In genomic region chr3:157103280-157103679, GRCh38 we compare ENCODE assay signal across 9 cellular contexts. TPM values are rescaled to one million over a fixed set of nuclear protein-coding genes. Genes with fewer than 3 reads are reported as not detected.
DNase-seq lines count a peak whose midpoint lies in the region; TF ChIP-seq lines count a peak whose summit lies in the region.
"Had no signal": no experiment of that assay in that cellular context is flagged by ENCODE, and none has a peak within 500 bp of the region (broad histone marks: within the 10 kb centered on the region; RNA-seq: fewer than 3 reads in every experiment).

No MANE protein-coding gene starts in this region.

- H3K4me3 Mint-ChIP-seq in activated T-cell treated with anti-CD3 and anti-CD28 coated beads, Interleukin-2, amount 50 U/mL, for 24 hours, result no peak overlapping the region
- H3K4me3 Mint-ChIP-seq in IgD-negative memory B cell, result peak overlapping the region in 3 of 4 donors; percentile 54 to 84 (median 65)

- H3F3A ChIP-seq in GM23248 (ENCODE audit: insufficient read depth), result peaks cover 12% of the 10 kb centered on the region

- H3K4me1 Mint-ChIP-seq in activated T-cell treated with anti-CD3 and anti-CD28 coated beads, Interleukin-2, amount 50 U/mL, for 24 hours (ENCODE audit: low read depth), result peaks cover 49% of the 10 kb centered on the region
- peaks cover 28 to 31% (median 28%) of the 10 kb centered on the region in 3 donors for H3K4me1 Mint-ChIP-seq in IgD-negative memory B cell

- no peaks in the 10 kb centered on the region for H3K9me2 ChIP-seq in GM23248 (ENCODE audit: insufficient read depth)

- no peaks in the 10 kb centered on the region for H4K20me1 ChIP-seq in GM23248 (ENCODE audit: insufficient read depth)

- no peaks in the 10 kb centered on the region for H3K27me3 Mint-ChIP-seq in activated T-cell treated with anti-CD3 and anti-CD28 coated beads, Interleukin-2, amount 50 U/mL, for 24 hours
- no peaks in the 10 kb centered on the region for H3K27me3 Mint-ChIP-seq in IgD-negative memory B cell

- DNase-seq in activated T-cell treated with anti-CD3 and anti-CD28 coated beads, Interleukin-2, amount 50 U/mL, for 24 hours, result no peak
- DNase-seq in activated T-cell treated with anti-CD3 and anti-CD28 coated beads for 4 hours, result no peak
- DNase-seq in GM23248, result no peak
- DNase-seq in NCI-H146 treated with DMSO at 0.1 percent for 48 hours (lab: John Stamatoyannopoulos, UW; ENCODE audit: unreplicated experiment), result no peak
- no peak for DNase-seq in NCI-H2227 treated with DMSO at 0.1 percent for 48 hours (lab: John Stamatoyannopoulos, UW)
- DNase-seq in activated effector memory CD4-positive, alpha-beta T cell treated with Interleukin-2 at 50 U/mL for 16 hours, result no peak
- DNase-seq: activated CD4-positive, alpha-beta T cell treated with anti-CD3 and anti-CD28 coated beads for 1 hour had no signal

- H3K36me3 ChIP-seq in GM23248 (ENCODE audit: low read depth), result no peaks in the 10 kb centered on the region
- no peaks in the 10 kb centered on the region for H3K36me3 ChIP-seq in parathyroid adenoma (ENCODE audit: control insufficient read depth, insufficient read depth, low read length)

- no peaks in the 10 kb centered on the region for H3K9me3 Mint-ChIP-seq in activated T-cell treated with anti-CD3 and anti-CD28 coated beads, Interleukin-2, amount 50 U/mL, for 24 hours
- H3K9me3 Mint-ChIP-seq in IgD-negative memory B cell, result peaks cover 0 to 2% (median 0%) of the 10 kb centered on the region in 3 donors

- no peaks in the 10 kb centered on the region for H3K27me3 ChIP-seq in GM23248 (replicated peaks; ENCODE audit: insufficient read depth)
- no peaks in the 10 kb centered on the region for H3K27me3 ChIP-seq in parathyroid adenoma (ENCODE audit: control insufficient read depth, insufficient read depth, low read length)

- 26 to 40% methylated on average over 2 of the region's 2 CpGs for WGBS in GM23248 (ENCODE audit: low coverage in 1 of 2, low lambda C conversion rate in 2 of 2, missing lambda C conversion rate in 2 of 2), 2 experiments

- H3K9me3 ChIP-seq in GM23248 (ENCODE audit: low read depth) (no peaks in the 10 kb centered on the region), parathyroid adenoma (ENCODE audit: control insufficient read depth, low read length) (no peaks in the 10 kb centered on the region)

- TF ChIP-seq CTCF in parathyroid adenoma (IDR thresholded peaks at IDR 0.05), result no peak

- H3K79me2 ChIP-seq in GM23248 (ENCODE audit: insufficient read depth) (no peaks in the 10 kb centered on the region), parathyroid adenoma (no peaks in the 10 kb centered on the region)

- H2AFZ ChIP-seq in GM23248 (peak overlapping the region; percentile 36; the same call in 1 of the 2 replicates), parathyroid adenoma (peak overlapping the region; percentile 55)

- peak overlapping the region; percentile 34 for H3K27ac Mint-ChIP-seq in activated T-cell treated with anti-CD3 and anti-CD28 coated beads, Interleukin-2, amount 50 U/mL, for 24 hours
- H3K27ac Mint-ChIP-seq in IgD-negative memory B cell, result peak overlapping the region; percentile 60 to 80 (median 60)

- H3K36me3 Mint-ChIP-seq in activated T-cell treated with anti-CD3 and anti-CD28 coated beads, Interleukin-2, amount 50 U/mL, for 24 hours (ENCODE audit: low read depth), result no peaks in the 10 kb centered on the region
- H3K36me3 Mint-ChIP-seq in IgD-negative memory B cell, result no peaks in the 10 kb centered on the region

- peaks cover 17% of the 10 kb centered on the region for H3K4me1 ChIP-seq in GM23248 (ENCODE audit: insufficient read depth)
- peaks cover 4% of the 10 kb centered on the region for H3K4me1 ChIP-seq in parathyroid adenoma

- in situ Hi-C loops in GM23248 (cut with MboI), result no loop called here

- H3K9ac ChIP-seq in GM23248 (no peak overlapping the region), parathyroid adenoma (no peak overlapping the region)

- H3K4me2 ChIP-seq in GM23248 (ENCODE audit: unreplicated experiment) (no peak overlapping the region), parathyroid adenoma (ENCODE audit: low read length) (no peak overlapping the region)

- H3K27ac ChIP-seq in GM23248, result no peak overlapping the region
- no peak overlapping the region for H3K27ac ChIP-seq in parathyroid adenoma

- no peak overlapping the region for H3K4me3 ChIP-seq in GM23248
- H3K4me3 ChIP-seq in parathyroid adenoma (ENCODE audit: low read depth, low read length), result no peak overlapping the region

RNA-seq across cellular contexts. Expression of gene CCNL1, which starts 56.7 kb away (rescaled TPM):
- 88.9 and 97.7 TPM in 2 replicates for total RNA-seq in GM23248 (2014; rRNA removed; shearing (Covaris generic))
- polyA plus RNA-seq in GM23248 (2016; fragmentation: Nextera tagmentation; extraction: Ambion mirVana) (58.6 and 77.5 TPM in 2 replicates), IgD-negative memory B cell (107 TPM)
